ENCODE assay signal across 8 cellular contexts in the genomic region with DNA sequence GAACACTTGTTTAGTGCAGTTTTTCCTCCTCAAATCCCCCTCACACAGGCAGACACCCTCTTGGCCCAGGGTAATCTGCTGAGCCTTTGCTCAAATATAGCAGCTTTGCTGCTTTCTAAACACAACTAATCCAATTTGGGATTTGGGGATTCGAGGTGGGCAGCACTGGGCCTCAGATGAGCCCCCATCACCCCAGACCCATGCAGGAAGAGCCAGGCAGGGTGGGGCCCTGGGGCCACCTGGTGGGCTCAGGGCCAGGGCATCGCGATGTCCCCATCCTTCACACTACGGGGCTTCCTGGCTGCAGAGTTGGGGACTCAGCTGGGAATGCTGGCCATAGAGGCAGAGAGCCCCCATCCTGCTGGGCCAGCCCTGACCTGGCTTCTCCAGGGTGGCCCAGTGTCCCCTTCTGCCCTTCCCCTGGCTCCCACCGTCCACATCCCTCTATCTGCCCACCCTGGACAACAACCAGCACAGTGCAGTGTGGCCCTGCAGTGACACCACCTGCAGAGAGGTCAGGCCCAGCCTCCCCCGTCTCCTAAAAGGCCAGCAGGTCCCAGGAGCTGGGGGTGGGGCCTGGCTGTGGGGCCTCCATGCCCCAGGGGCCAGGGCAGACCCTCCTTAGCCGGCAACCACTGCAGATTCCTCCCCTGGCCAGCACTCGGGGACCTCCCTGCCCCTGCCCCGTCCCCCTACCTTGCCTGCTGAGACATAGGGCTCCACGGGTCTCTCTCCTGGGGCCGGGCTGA. TPM values are rescaled to one million over a fixed set of nuclear protein-coding genes. Genes with fewer than 3 reads are reported as not detected.
A peak's percentile ranks its signal among the peaks of the same experiment; 100 is the strongest.
DNase-seq lines count a peak whose midpoint lies in the region; ATAC-seq and TF ChIP-seq lines count a peak whose summit lies in the region.

No MANE protein-coding gene starts in this region.

- H3K9ac ChIP-seq in Loucy (ENCODE audit: low read depth, low read length, poor library complexity, severe bottlenecking), result peak overlapping the region; percentile 88
- H3K9ac ChIP-seq in mammary epithelial cell (ENCODE audit: insufficient read depth, low read length), result no peak overlapping the region

- peak overlapping the region; percentile 83 to 93 for H3K4me3 Mint-ChIP-seq in CD14-positive monocyte
- H3K4me3 Mint-ChIP-seq in naive thymus-derived CD8-positive, alpha-beta T cell, result peak overlapping the region; percentile 85 to 97 (median 94)

- no peaks in the 10 kb centered on the region for H3K36me3 Mint-ChIP-seq in CD14-positive monocyte
- no peaks in the 10 kb centered on the region for H3K36me3 Mint-ChIP-seq in naive thymus-derived CD8-positive, alpha-beta T cell

- CTCF ChIA-PET in mammary epithelial cell (lab: Charles Lee; ENCODE audit: low non-redundant PET), result no interaction called here

- H3K9me3 Mint-ChIP-seq in CD14-positive monocyte, result no peaks in the 10 kb centered on the region
- no peaks in the 10 kb centered on the region for H3K9me3 Mint-ChIP-seq in naive thymus-derived CD8-positive, alpha-beta T cell

- peaks cover 0 to 6% (median 0%) of the 10 kb centered on the region in 3 donors for H3K27me3 Mint-ChIP-seq in CD14-positive monocyte (ENCODE audit: low read depth in 3 of 3)
- H3K27me3 Mint-ChIP-seq in naive thymus-derived CD8-positive, alpha-beta T cell, result no peaks in the 10 kb centered on the region

- H4K20me1 ChIP-seq in Loucy (ENCODE audit: insufficient read depth, low read length, poor library complexity, severe bottlenecking) (no peaks in the 10 kb centered on the region), mammary epithelial cell (ENCODE audit: insufficient read depth, low read length) (no peaks in the 10 kb centered on the region)

- H3K4me2 ChIP-seq in Loucy (ENCODE audit: low read depth, low read length, poor library complexity, severe bottlenecking), result peak overlapping the region; percentile 89
- H3K4me2 ChIP-seq in mammary epithelial cell (ENCODE audit: insufficient read depth, low read depth, low read length), result peak overlapping the region; percentile 95

- no peaks in the 10 kb centered on the region for H3K9me3 ChIP-seq in Loucy (ENCODE audit: insufficient read depth, low read depth, low read length)
- H3K9me3 ChIP-seq in mammary epithelial cell (replicated peaks; ENCODE audit: insufficient read depth, low read length), result no peaks in the 10 kb centered on the region

- no peaks in the 10 kb centered on the region for H3K9me2 ChIP-seq in Loucy (replicated peaks; ENCODE audit: low read depth, low read length)

- no TSS peak for BruUV-seq in mammary epithelial cell (replicated peaks; lab: Mats Ljungman, UMichigan)

- TF ChIP-seq CTCF in CD14-positive monocyte (IDR thresholded peaks at IDR 0.05) (no peak), Loucy (conservative IDR thresholded peaks at IDR 0.05; ENCODE audit: low read length) (no peak), mammary epithelial cell (conservative IDR thresholded peaks at IDR 0.05 in 1 of 2, IDR thresholded peaks at IDR 0.05 in 1 of 2; ENCODE audit: extremely low read depth in 1 of 2, insufficient read depth in 1 of 2, low read depth in 1 of 2, low read length in 2 of 2) (no peak)

- POLR2A ChIA-PET in naive thymus-derived CD8-positive, alpha-beta T cell (lab: Charles Lee), result interaction anchor here (2.5 to 2.6 kb wide), 2 partner anchors 31 to 38 kb away, joined by 7 to 15 read pairs; no protein-coding TSS in a partner anchor

- 69% methylated on average over 9 of the region's 11 CpGs for WGBS in mammary epithelial cell (ENCODE audit: low coverage, missing lambda C conversion rate)

- no peak overlapping the region for H3K27ac ChIP-seq in mammary epithelial cell (ENCODE audit: insufficient read depth, low read depth, low read length)

- dilution Hi-C loops in mammary epithelial cell (cut with HindIII; ENCODE audit: low sequenced_read_pairs), result no loop called here

- no peak overlapping the region for H2AFZ ChIP-seq in Loucy (ENCODE audit: low read length)
- H2AFZ ChIP-seq in mammary epithelial cell (ENCODE audit: low read depth, low read length), result peak overlapping the region; percentile 30

- DNase-seq in CD14-positive monocyte (ENCODE audit: low spot score) (no peak), mammary epithelial cell (no peak), HT-29 (ENCODE audit: low spot score) (no peak), KBM-7 (no peak), iPS-NIHi11 (ENCODE audit: low spot score) (no peak)
- no peak for DNase-seq in naive thymus-derived CD8-positive, alpha-beta T cell

- peaks cover 20% of the 10 kb centered on the region for H3K4me1 ChIP-seq in Loucy (ENCODE audit: insufficient read depth, low read length, poor library complexity, severe bottlenecking)
- peaks cover 46% of the 10 kb centered on the region for H3K4me1 ChIP-seq in mammary epithelial cell (ENCODE audit: insufficient read depth, low read length)

- in situ Hi-C loops in mammary epithelial cell (cut with MboI; ENCODE audit: low sequenced_read_pairs in 2 of 2) (no loop called here), KBM-7 (cut with MboI; ENCODE audit: low pct_unique_long_range_greater_than_20kb, low sequenced_read_pairs) (no loop called here)

- peak overlapping the region in 4 of 7 donors; percentile 60 to 93 (median 89) for H3K27ac Mint-ChIP-seq in CD14-positive monocyte
- peak overlapping the region; percentile 82 to 97 (median 92) for H3K27ac Mint-ChIP-seq in naive thymus-derived CD8-positive, alpha-beta T cell

- H3K4me1 Mint-ChIP-seq in CD14-positive monocyte, result peaks cover 27% of the 10 kb centered on the region
- H3K4me1 Mint-ChIP-seq in naive thymus-derived CD8-positive, alpha-beta T cell, result peaks cover 21 to 38% (median 32%) of the 10 kb centered on the region in 4 donors

- H3K36me3 ChIP-seq in Loucy (ENCODE audit: insufficient read depth, low read length), result no peaks in the 10 kb centered on the region
- no peaks in the 10 kb centered on the region for H3K36me3 ChIP-seq in mammary epithelial cell (ENCODE audit: insufficient read depth, low read length)

- peaks cover 15% of the 10 kb centered on the region; the same call in 1 of the 2 replicates for H3K79me2 ChIP-seq in Loucy (ENCODE audit: insufficient read depth, low read length)
- peaks cover 16% of the 10 kb centered on the region for H3K79me2 ChIP-seq in mammary epithelial cell (ENCODE audit: insufficient read depth, low read length)

- intact Hi-C loops in CD14-positive monocyte (cut with micrococcal nuclease) (no loop called here), mammary epithelial cell (cut with micrococcal nuclease) (no loop called here)

- H3K4me3 ChIP-seq in Loucy (ENCODE audit: low read length, poor library complexity, severe bottlenecking) (peak overlapping the region; percentile 95), mammary epithelial cell (replicated peaks in 1 of 3; ENCODE audit: insufficient read depth in 1 of 3, low read depth in 2 of 3, low read length in 3 of 3) (peak overlapping the region; percentile 53 to 63 (median 60))

- H3K27me3 ChIP-seq in Loucy (ENCODE audit: insufficient read depth, low read length, poor library complexity, severe bottlenecking), result no peaks in the 10 kb centered on the region
- no peaks in the 10 kb centered on the region for H3K27me3 ChIP-seq in mammary epithelial cell (ENCODE audit: insufficient read depth, low read length)

- ATAC-seq in naive thymus-derived CD8-positive, alpha-beta T cell, result no peak
- ATAC-seq in activated CD4-positive, CD25-positive, alpha-beta regulatory T cell treated with anti-CD3 and anti-CD28 coated beads, Interleukin-2, amount 50 U/mL, for 24 hours, result no peak

- no peaks in the 10 kb centered on the region for H3F3A ChIP-seq in Loucy (ENCODE audit: low read depth)

RNA-seq across cellular contexts. Expression of gene CCDC188, which starts 56.6 kb away (rescaled TPM):
- not detected for polyA plus RNA-seq in CD14-positive monocyte
- total RNA-seq in mammary epithelial cell, result 1 to 10 TPM in 1 of 2 donors, under 1 TPM in 1; 0.17 to 2.8 TPM
- polyA plus RNA-seq in mammary epithelial cell, result 0.29 TPM
- not detected for polyA minus RNA-seq in mammary epithelial cell
- not detected for total RNA-seq in naive thymus-derived CD8-positive, alpha-beta T cell
- polyA plus RNA-seq in naive thymus-derived CD8-positive, alpha-beta T cell, result not detected
- 0.20 and 0.34 TPM in 2 replicates for total RNA-seq in HT-29 (2014; rRNA removed; shearing (Covaris generic))
